In the genomic region with DNA sequence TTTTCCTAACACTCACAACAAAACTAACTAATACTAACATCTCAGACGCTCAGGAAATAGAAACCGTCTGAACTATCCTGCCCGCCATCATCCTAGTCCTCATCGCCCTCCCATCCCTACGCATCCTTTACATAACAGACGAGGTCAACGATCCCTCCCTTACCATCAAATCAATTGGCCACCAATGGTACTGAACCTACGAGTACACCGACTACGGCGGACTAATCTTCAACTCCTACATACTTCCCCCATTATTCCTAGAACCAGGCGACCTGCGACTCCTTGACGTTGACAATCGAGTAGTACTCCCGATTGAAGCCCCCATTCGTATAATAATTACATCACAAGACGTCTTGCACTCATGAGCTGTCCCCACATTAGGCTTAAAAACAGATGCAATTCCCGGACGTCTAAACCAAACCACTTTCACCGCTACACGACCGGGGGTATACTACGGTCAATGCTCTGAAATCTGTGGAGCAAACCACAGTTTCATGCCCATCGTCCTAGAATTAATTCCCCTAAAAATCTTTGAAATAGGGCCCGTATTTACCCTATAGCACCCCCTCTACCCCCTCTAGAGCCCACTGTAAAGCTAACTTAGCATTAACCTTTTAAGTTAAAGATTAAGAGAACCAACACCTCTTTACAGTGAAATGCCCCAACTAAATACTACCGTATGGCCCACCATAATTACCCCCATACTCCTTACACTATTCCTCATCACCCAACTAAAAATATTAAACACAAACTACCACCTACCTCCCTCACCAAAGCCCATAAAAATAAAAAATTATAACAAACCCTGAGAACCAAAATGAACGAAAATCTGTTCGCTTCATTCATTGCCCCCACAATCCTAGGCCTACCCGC, we compare ENCODE assay signal across 2 cellular contexts.
DNase-seq lines count a peak whose midpoint lies in the region; ATAC-seq, FAIRE-seq and TF ChIP-seq lines count a peak whose summit lies in the region.
"Not testable (repeated sequence)": the region's sequence is repeated elsewhere in the genome, so short reads cannot be mapped to it uniquely, and the experiment has no call there.

No MANE protein-coding gene starts in this region.

- in situ Hi-C loops in K562 (cut with MboI); HepG2 (cut with HindIII; ENCODE audit: extremely low pct_ligation_motif_present, low pct_unique_long_range_greater_than_20kb): not testable (repeated sequence)

- POLR2A ChIA-PET in K562 (lab: Yijun Ruan, JAX) = interaction anchor here (8.8 to 9.0 kb wide), 2 partner anchors 4 kb away, joined by 53806 read pairs; no protein-coding TSS in a partner anchor
- POLR2A ChIA-PET in HepG2 (lab: Yijun Ruan, JAX) = interaction anchor here (0.9 to 8.8 kb wide), 2 partner anchors 5 to 8 kb away, joined by 6 to 3907 read pairs; no protein-coding TSS in a partner anchor

- not testable (repeated sequence) for TF ChIP-seq POLR2A in K562 (conservative IDR thresholded peaks at IDR 0.05); HepG2 (IDR thresholded peaks at IDR 0.05; ENCODE audit: insufficient read depth in 1 of 2, low read depth in 2 of 2, low read length in 2 of 2)

- H3K27me3 ChIP-seq in K562 (ENCODE audit: control insufficient read depth in 2 of 2, insufficient read depth in 2 of 2, low read length in 2 of 2); HepG2 (ENCODE audit: control insufficient read depth in 1 of 2, insufficient read depth in 2 of 2, low read length in 2 of 2): not testable (repeated sequence)

- intact Hi-C loops in K562 (cut with micrococcal nuclease); HepG2 (cut with micrococcal nuclease; ENCODE audit: unreplicated experiment): not testable (repeated sequence)

- under 1% methylated on average over 30 of the region's 30 CpGs for WGBS in K562 (ENCODE audit: insufficient coverage, low coverage, missing lambda C conversion rate)
- WGBS in HepG2 (ENCODE audit: low lambda C conversion rate) = under 1% methylated on average over 30 of the region's 30 CpGs

- not testable (repeated sequence) for TF ChIP-seq CTCF in K562 (IDR thresholded peaks at IDR 0.05 in 2 of 3, conservative IDR thresholded peaks at IDR 0.05 in 1 of 3; ENCODE audit: insufficient read depth in 2 of 3, low read depth in 1 of 3, low read length in 3 of 3); HepG2 (CRISPR knock-in tag; IDR thresholded peaks at IDR 0.05)

- not testable (repeated sequence) for H3K36me3 ChIP-seq in K562 (ENCODE audit: control insufficient read depth, insufficient read depth, low read length); HepG2 (replicated peaks in 1 of 2; ENCODE audit: control insufficient read depth in 1 of 2, insufficient read depth in 2 of 2, low read length in 2 of 2)

- CTCF ChIA-PET in K562 (lab: Yijun Ruan, JAX; ENCODE audit: low intra/inter-chr PET ratio) = interaction anchor here (1.1 to 8.8 kb wide), 2 partner anchors 5 to 8 kb away, joined by 3 to 1054 read pairs; no protein-coding TSS in a partner anchor
- CTCF ChIA-PET in HepG2 (lab: Yijun Ruan, JAX; ENCODE audit: low intra/inter-chr PET ratio, low total read pairs) = not testable (repeated sequence)

- not testable (repeated sequence) for H3K9me1 ChIP-seq in K562 (ENCODE audit: control insufficient read depth, insufficient read depth, low read length)

- not testable (repeated sequence) for H3K4me2 ChIP-seq in K562 (ENCODE audit: insufficient read depth, low read length); HepG2 (ENCODE audit: low read depth, low read length)

- FAIRE-seq in K562 (lab: Jason Lieb, UNC); HepG2 (lab: Jason Lieb, UNC): not testable (repeated sequence)

- not testable (repeated sequence) for H3K4me3 ChIP-seq in K562; HepG2 (replicated peaks in 1 of 3; ENCODE audit: insufficient read depth in 1 of 3, low read depth in 2 of 3, low read length in 3 of 3)

- not testable (repeated sequence) for BruUV-seq in K562 (replicated peaks; lab: Mats Ljungman, UMichigan); HepG2 (replicated peaks; lab: Mats Ljungman, UMichigan)

- ATAC-seq in K562, HepG2: not testable (repeated sequence)

- H4K20me1 ChIP-seq in K562 (replicated peaks; ENCODE audit: control insufficient read depth, insufficient read depth, low read length); HepG2 (ENCODE audit: insufficient read depth, low read length): not testable (repeated sequence)

- not testable (repeated sequence) for H3K79me2 ChIP-seq in K562 (ENCODE audit: control insufficient read depth, insufficient read depth, low read length); HepG2 (ENCODE audit: insufficient read depth, low read length)

- not testable (repeated sequence) for H3K27ac ChIP-seq in K562 (ENCODE audit: extremely low read depth, low read depth, low read length); HepG2 (ENCODE audit: extremely low read length, insufficient read depth, low read length)

- H3K9ac ChIP-seq in K562 (ENCODE audit: insufficient read depth in 1 of 2, low read depth in 2 of 2, low read length in 2 of 2); HepG2 (ENCODE audit: insufficient read depth, low read depth, low read length): not testable (repeated sequence)

- TF ChIP-seq EP300 in K562 (IDR thresholded peaks at IDR 0.05; ENCODE audit: low read length); HepG2 (IDR thresholded peaks at IDR 0.05; ENCODE audit: low read depth in 2 of 2, low read length in 2 of 2); HepG2 (CRISPR knock-in tag; IDR thresholded peaks at IDR 0.05; ENCODE audit: borderline replicate concordance): not testable (repeated sequence)

- not testable (repeated sequence) for H2AFZ ChIP-seq in K562 (ENCODE audit: low read depth, low read length); HepG2 (ENCODE audit: low read length)

- H3K4me1 ChIP-seq in K562 (replicated peaks in 1 of 2; ENCODE audit: control insufficient read depth in 2 of 2, insufficient read depth in 2 of 2, low read length in 2 of 2); HepG2 (ENCODE audit: insufficient read depth, low read length): not testable (repeated sequence)

- TF ChIP-seq RAD21 in K562 (CRISPR knock-in tag; conservative IDR thresholded peaks at IDR 0.05 in 1 of 2, IDR thresholded peaks at IDR 0.05 in 1 of 2); HepG2 (CRISPR knock-in tag; IDR thresholded peaks at IDR 0.05): not testable (repeated sequence)

- not testable (repeated sequence) for DNase-seq in K562 (ENCODE audit: extremely low read depth in 1 of 4, low spot score in 3 of 4); HepG2 (ENCODE audit: low spot score)

- H3K9me3 ChIP-seq in K562 (replicated peaks; ENCODE audit: control insufficient read depth, insufficient read depth, low read depth, low read length); HepG2 (ENCODE audit: low read length): not testable (repeated sequence)

TF ChIP-seq in K562, 482 proteins besides CTCF, POLR2A, EP300 and RAD21:
- TF ChIP-seq TBP (optimal IDR thresholded peaks at IDR 0.05; ENCODE audit: low read depth, low read length) = peak; percentile 56
- peak; percentile 84 for TF ChIP-seq HNRNPH1 (optimal IDR thresholded peaks at IDR 0.05; ENCODE audit: low read depth, low read length)

TF ChIP-seq in HepG2, 621 proteins besides CTCF, POLR2A, EP300 and RAD21:
- peak; percentile 99 for TF ChIP-seq HNRNPH1 (optimal IDR thresholded peaks at IDR 0.05; ENCODE audit: low read depth, low read length)
- TF ChIP-seq U2AF1 (optimal IDR thresholded peaks at IDR 0.05; ENCODE audit: low read depth, low read length) = peak; percentile 80
- TF ChIP-seq CCAR2 (optimal IDR thresholded peaks at IDR 0.05; ENCODE audit: low read depth, low read length) = peak; percentile 95
- peak; percentile 88 for TF ChIP-seq TEAD3 (CRISPR knock-in tag; optimal IDR thresholded peaks at IDR 0.05; ENCODE audit: borderline replicate concordance)
- TF ChIP-seq PCBP2 (optimal IDR thresholded peaks at IDR 0.05; ENCODE audit: low read depth, low read length, poor library complexity, severe bottlenecking) = peak; percentile 99
- peak; percentile 95 for TF ChIP-seq SRSF1 (optimal IDR thresholded peaks at IDR 0.05; ENCODE audit: low read depth, low read length)
